ENCODE assay signal across 9 cellular contexts in the genomic region with DNA sequence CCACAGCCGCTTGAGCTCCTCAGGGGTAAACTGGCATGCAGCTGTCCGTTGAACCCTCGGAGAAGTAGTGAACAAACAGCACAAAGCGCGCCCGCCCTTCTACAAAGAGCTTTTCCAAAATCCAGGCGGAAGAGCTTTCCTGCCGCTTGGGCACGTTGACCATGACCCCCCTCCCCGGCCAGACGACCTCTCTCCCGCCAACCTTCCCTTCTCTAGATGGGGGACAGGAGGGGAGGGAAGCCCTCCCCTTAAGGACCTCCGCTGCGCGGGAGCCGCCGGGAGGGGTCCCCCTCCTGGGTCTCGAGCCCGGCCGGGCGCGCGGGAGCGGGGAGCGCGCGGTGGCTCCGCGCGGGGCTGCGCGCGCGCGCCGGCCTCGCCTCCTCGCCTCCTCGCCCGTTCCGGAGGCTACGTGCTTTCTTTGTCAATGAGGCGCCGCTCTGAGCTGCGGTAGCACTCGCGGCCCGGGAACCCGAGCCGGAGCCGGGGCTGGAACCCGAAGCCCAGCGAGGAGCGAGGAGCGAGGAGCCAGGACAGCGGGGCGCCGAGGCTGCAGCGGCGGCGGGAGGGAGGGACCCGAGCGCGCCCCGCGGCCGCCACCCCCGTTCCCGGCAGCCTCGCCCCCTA. TPM values are rescaled to one million over a fixed set of nuclear protein-coding genes. Genes with fewer than 3 reads are reported as not detected.
DNase-seq lines count a peak whose midpoint lies in the region; ATAC-seq, FAIRE-seq and TF ChIP-seq lines count a peak whose summit lies in the region.
"Had no signal": no experiment of that assay in that cellular context is flagged by ENCODE, and none has a peak within 500 bp of the region (broad histone marks: within the 10 kb centered on the region; RNA-seq: fewer than 3 reads in every experiment).

Gene KIAA1549L (plus strand): TSS at position 421 of the 624 bp plus-strand sequence.

- no peak within 1 kb of the TSS for H3K27ac ChIP-seq in cardiac muscle cell
- H3K27ac ChIP-seq in kidney (ENCODE audit: low read depth in 2 of 2, low read length in 2 of 2), result no peak within 1 kb of the TSS

- peak within 1 kb of the TSS; percentile 74 for H3K4me3 ChIP-seq in cardiac muscle cell
- H3K4me3 ChIP-seq in kidney (ENCODE audit: low read length in 2 of 2), result no peak within 1 kb of the TSS

- H3K9me3 ChIP-seq in cardiac muscle cell (ENCODE audit: low read depth), result no peaks in the 10 kb centered on the region
- H3K9me3 ChIP-seq in kidney (ENCODE audit: control insufficient read depth in 1 of 2, low read length in 2 of 2), result no peaks in the 10 kb centered on the region

- peaks cover 13% of the 10 kb centered on the region for H3K4me1 Mint-ChIP-seq in nephron

- no peaks in the 10 kb centered on the region for H3K36me3 Mint-ChIP-seq in nephron (ENCODE audit: low read depth)

- FAIRE-seq in kidney (lab: Jason Lieb, UNC), result no peak
- FAIRE-seq: GM18507 had no signal

- H3K27ac Mint-ChIP-seq in nephron, result peak within 1 kb of the TSS in 1 of 3 experiments; percentile 43

- peak within 1 kb of the TSS; percentile 83 to 93 (median 86) for H3K4me3 Mint-ChIP-seq in nephron

- peaks cover 54% of the 10 kb centered on the region for H3K27me3 Mint-ChIP-seq in nephron (ENCODE audit: low read depth)

- peaks cover 55% of the 10 kb centered on the region for H3K27me3 ChIP-seq in cardiac muscle cell

- no peaks in the 10 kb centered on the region for H3K4me1 ChIP-seq in cardiac muscle cell (ENCODE audit: low read depth)
- H3K4me1 ChIP-seq in kidney (ENCODE audit: control insufficient read depth in 1 of 2, insufficient read depth in 1 of 2, low read depth in 1 of 2, low read length in 2 of 2), result peaks cover 0 to 2% of the 10 kb centered on the region in 2 donors

- no peak for ATAC-seq in HG02852 (IDR thresholded peaks at IDR 0.05; ENCODE audit: unreplicated experiment)

- H3K9ac ChIP-seq in kidney (ENCODE audit: low read length in 2 of 2), result no peak within 1 kb of the TSS

- intact Hi-C loops in cardiac septum (cut with DNase I) (loop anchor here (10.0 kb wide), 1 partner anchor 169 kb away; no protein-coding TSS in a partner anchor), kidney (cut with DNase I) (no loop called here)

- no peak for TF ChIP-seq CTCF in cardiac muscle cell (IDR thresholded peaks at IDR 0.05; ENCODE audit: low read depth, low read length)
- no peak for TF ChIP-seq CTCF in nephron (IDR thresholded peaks at IDR 0.05; ENCODE audit: unreplicated experiment in 3 of 3)
- TF ChIP-seq CTCF in kidney (IDR thresholded peaks at IDR 0.05; ENCODE audit: borderline replicate concordance, extremely low read depth, insufficient read depth), result no peak

- H3K9me3 Mint-ChIP-seq in nephron, result no peaks in the 10 kb centered on the region

- H3K36me3 ChIP-seq in cardiac muscle cell (no peaks in the 10 kb centered on the region), kidney (ENCODE audit: control insufficient read depth in 1 of 2, insufficient read depth in 2 of 2, low read length in 2 of 2) (no peaks in the 10 kb centered on the region)

- DNase-seq in cardiac muscle cell (ENCODE audit: low read depth in 1 of 2, low spot score in 1 of 2) (peak; percentile 34 to 51), cardiac septum (ENCODE audit: low spot score) (no peak), NCI-H526 treated with DMSO at 0.1 percent for 48 hours (lab: John Stamatoyannopoulos, UW) (peak; percentile 46), ecto neural progenitor cell (ENCODE audit: low spot score) (peak; percentile 63), kidney (no peak), T-helper 9 cell (no peak)

RNA-seq across cellular contexts. Expression of gene KIAA1549L, which starts in this region (rescaled TPM):
- total RNA-seq in cardiac muscle cell (4.4 and 5.5 TPM in 2 replicates), cardiac septum (0.38 TPM), kidney (1.1 TPM)
- polyA plus RNA-seq in cardiac muscle cell (0.60 and 1.9 TPM in 2 replicates), kidney (ENCODE audit: insufficient read depth, low read depth, low replicate concordance) (0.15 TPM)

Comparison
In these comparisons a context has a peak if more than half of its experiments do, and no peak if none do; other contexts are left out.
1. DNase-seq: peak in cardiac muscle cell (2 of 2), NCI-H526 treated with DMSO at 0.1 percent for 48 hours (single experiment) and ecto neural progenitor cell (single experiment); none in cardiac septum (single experiment), kidney (single experiment) and T-helper 9 cell (single experiment).